In genomic region chr10:66627156-66627555, GRCh38 we compare ENCODE assay signal across 10 cellular contexts.
DNase-seq lines count a peak whose midpoint lies in the region; ATAC-seq, FAIRE-seq and TF ChIP-seq lines count a peak whose summit lies in the region.
"Had no signal": no experiment of that assay in that cellular context is flagged by ENCODE, and none has a peak within 500 bp of the region (broad histone marks: within the 10 kb centered on the region; RNA-seq: fewer than 3 reads in every experiment).

No MANE protein-coding gene starts in this region.

- TF ChIP-seq POLR2A in spleen (IDR thresholded peaks at IDR 0.05) (no peak), Peyer's patch (IDR thresholded peaks at IDR 0.05) (no peak)

- no peaks in the 10 kb centered on the region for H3K9me3 Mint-ChIP-seq in activated CD4-positive, alpha-beta T cell treated with anti-CD3 and anti-CD28 coated beads for 36 hours (ENCODE audit: low read depth)

- H3K27me3 ChIP-seq in spleen (replicated peaks in 1 of 7) (no peaks in the 10 kb centered on the region), Peyer's patch (no peaks in the 10 kb centered on the region)

- no peaks in the 10 kb centered on the region for H3K4me1 Mint-ChIP-seq in activated CD4-positive, alpha-beta T cell treated with anti-CD3 and anti-CD28 coated beads for 36 hours

- H3K27ac Mint-ChIP-seq in activated CD4-positive, alpha-beta T cell treated with anti-CD3 and anti-CD28 coated beads for 36 hours: no peak overlapping the region
- H3K27ac Mint-ChIP-seq: activated naive CD4-positive, alpha-beta T cell treated with anti-CD3 and anti-CD28 coated beads for 36 hours had no signal

- TF ChIP-seq CTCF in D721Med (IDR thresholded peaks at IDR 0.05; ENCODE audit: insufficient read depth, missing control alignments) (peak; percentile 65), spleen (IDR thresholded peaks at IDR 0.05 in 8 of 11, conservative IDR thresholded peaks at IDR 0.05 in 3 of 11) (no peak), Peyer's patch (IDR thresholded peaks at IDR 0.05) (peak in 3 of 6 experiments; percentile 39 to 55 (median 48))

- intact Hi-C loops in spleen (cut with DNase I; ENCODE audit: low total_unique reads): no loop called here
- intact Hi-C loops in activated CD4-positive, alpha-beta T cell treated with anti-CD3 and anti-CD28 coated beads for 36 hours (cut with DNase I, micrococcal nuclease): no loop called here

- POLR2A ChIA-PET in HEK293T (lab: Yijun Ruan, JAX): no interaction called here
- POLR2A ChIA-PET in activated CD4-positive, alpha-beta T cell treated with anti-CD3 and anti-CD28 coated beads for 36 hours (lab: Charles Lee): no interaction called here

- no peak for DNase-seq in D721Med (ENCODE audit: insufficient read length, low spot score)
- peak; percentile 44 for DNase-seq in HEK293T (ENCODE audit: extremely low spot score)
- peak; percentile 50 for DNase-seq in RPMI8226
- DNase-seq in iPS-NIHi11 (ENCODE audit: low spot score): peak; percentile 71
- no peak for DNase-seq in spleen
- no peak for DNase-seq in activated CD4-positive, alpha-beta T cell treated with anti-CD3 and anti-CD28 coated beads for 36 hours
- DNase-seq in Peyer's patch: no peak
- DNase-seq: activated naive CD4-positive, alpha-beta T cell treated with anti-CD3 and anti-CD28 coated beads for 36 hours had no signal

- H3K4me3 Mint-ChIP-seq in activated CD4-positive, alpha-beta T cell treated with anti-CD3 and anti-CD28 coated beads for 36 hours: no peak overlapping the region
- H3K4me3 Mint-ChIP-seq: activated naive CD4-positive, alpha-beta T cell treated with anti-CD3 and anti-CD28 coated beads for 36 hours had no signal

- 36 to 54% (median 42%) methylated on average over 4 of the region's 4 CpGs for WGBS in spleen, 5 donors

- no peak overlapping the region for H3K27ac ChIP-seq in spleen
- no peak overlapping the region for H3K27ac ChIP-seq in Peyer's patch
- H3K27ac ChIP-seq: KMS-11 had no signal

- no peak overlapping the region for H3K4me3 ChIP-seq in spleen
- no peak overlapping the region for H3K4me3 ChIP-seq in Peyer's patch

- ATAC-seq in activated CD4-positive, alpha-beta T cell treated with anti-CD3 and anti-CD28 coated beads for 36 hours: no peak
- ATAC-seq in GM18511 (IDR thresholded peaks at IDR 0.05; ENCODE audit: unreplicated experiment): no peak

- no peaks in the 10 kb centered on the region for H3K27me3 Mint-ChIP-seq in activated CD4-positive, alpha-beta T cell treated with anti-CD3 and anti-CD28 coated beads for 36 hours

- H3K36me3 ChIP-seq in spleen (no peaks in the 10 kb centered on the region), Peyer's patch (no peaks in the 10 kb centered on the region)

- CTCF ChIA-PET in HEK293T (lab: Yijun Ruan, JAX): no interaction called here
- CTCF ChIA-PET in activated CD4-positive, alpha-beta T cell treated with anti-CD3 and anti-CD28 coated beads for 36 hours (lab: Charles Lee): no interaction called here

- no peaks in the 10 kb centered on the region for H3K36me3 Mint-ChIP-seq in activated CD4-positive, alpha-beta T cell treated with anti-CD3 and anti-CD28 coated beads for 36 hours (ENCODE audit: low read depth)

- peak; percentile 66 for FAIRE-seq in D721Med (lab: Jason Lieb, UNC)

- H3K4me1 ChIP-seq in spleen (no peaks in the 10 kb centered on the region), Peyer's patch (no peaks in the 10 kb centered on the region)

- no peaks in the 10 kb centered on the region for H3K9me3 ChIP-seq in spleen
- no peaks in the 10 kb centered on the region for H3K9me3 ChIP-seq in Peyer's patch

TF ChIP-seq in HEK293T, 16 proteins besides CTCF, POLR2A, EP300 and RAD21:
- no peak for TF ChIP-seq CTBP1 (IDR thresholded peaks at IDR 0.05; ENCODE audit: borderline replicate concordance)
- TF ChIP-seq SP1 (IDR thresholded peaks at IDR 0.05): no peak
- no peak for TF ChIP-seq SUZ12 (IDR thresholded peaks at IDR 0.05)
- TF ChIP-seq ZNF384 (IDR thresholded peaks at IDR 0.05): no peak
- peak; percentile 93 for TF ChIP-seq PKNOX1 (IDR thresholded peaks at IDR 0.05)

Comparison
In these comparisons a context has a peak if more than half of its experiments do, and no peak if none do; other contexts are left out.
1. DNase-seq: peak in HEK293T (single experiment), RPMI8226 (single experiment) and iPS-NIHi11 (single experiment); none in D721Med (single experiment), spleen (single experiment), activated CD4-positive, alpha-beta T cell treated with anti-CD3 and anti-CD28 coated beads for 36 hours (single experiment) and Peyer's patch (0 of 3).